ENCODE assay signal across 1 cellular context in genomic region chr15:101091080-101092017, GRCh38.
TF ChIP-seq lines count a peak whose summit lies in the region.

No MANE protein-coding gene starts in this region.

TF ChIP-seq in HepG2, 621 proteins besides CTCF, POLR2A, EP300 and RAD21 (continued from another document):
- no peak for TF ChIP-seq ZBTB49 (CRISPR knock-in tag; IDR thresholded peaks at IDR 0.05; ENCODE audit: borderline replicate concordance)
- TF ChIP-seq YEATS2 (CRISPR knock-in tag; IDR thresholded peaks at IDR 0.05; ENCODE audit: borderline replicate concordance): 0 out of 2 replicates have a peak, but pooled peaks have one; percentile 37
- no peak for TF ChIP-seq ZNF414 (CRISPR knock-in tag; IDR thresholded peaks at IDR 0.05)
- no peak for TF ChIP-seq ZNF337 (CRISPR knock-in tag; IDR thresholded peaks at IDR 0.05; ENCODE audit: borderline replicate concordance, low read depth)
- TF ChIP-seq DZIP1 (CRISPR knock-in tag; IDR thresholded peaks at IDR 0.05): no peak
- TF ChIP-seq ZNF138 (CRISPR knock-in tag; IDR thresholded peaks at IDR 0.05; ENCODE audit: low read depth): no peak
- no peak for TF ChIP-seq PAF1 (CRISPR knock-in tag; IDR thresholded peaks at IDR 0.05)
- peak; percentile 81 for TF ChIP-seq ZNF609 (CRISPR knock-in tag; IDR thresholded peaks at IDR 0.05; ENCODE audit: borderline replicate concordance)
- TF ChIP-seq DRAP1 (CRISPR knock-in tag; IDR thresholded peaks at IDR 0.05): peak; percentile 46; the same call in 1 of the 2 replicates
- TF ChIP-seq MED13 (CRISPR knock-in tag; IDR thresholded peaks at IDR 0.05): 0 out of 2 replicates have a peak, but pooled peaks have one; percentile 19
- peak; percentile 90 for TF ChIP-seq HNF4A (CRISPR knock-in tag; IDR thresholded peaks at IDR 0.05)
- TF ChIP-seq ZNF547 (CRISPR knock-in tag; IDR thresholded peaks at IDR 0.05): peak; percentile 31; the same call in 1 of the 2 replicates
- peak; percentile 73 for TF ChIP-seq ZNF12 (CRISPR knock-in tag; IDR thresholded peaks at IDR 0.05)
- peak in 1 of 2 experiments; percentile 25; a peak in 1 of 4 replicates for TF ChIP-seq REST (IDR thresholded peaks at IDR 0.05; ENCODE audit: borderline replicate concordance in 1 of 2, low read depth in 1 of 2, low read length in 2 of 2)
- peak; percentile 54; the same call in 1 of the 2 replicates for TF ChIP-seq LCORL (IDR thresholded peaks at IDR 0.05)
- TF ChIP-seq LCORL (CRISPR knock-in tag; IDR thresholded peaks at IDR 0.05): peak; percentile 88
- TF ChIP-seq TCF12 (IDR thresholded peaks at IDR 0.05): no peak
- peak; percentile 40; the same call in 1 of the 2 replicates for TF ChIP-seq TCF12 (CRISPR knock-in tag; IDR thresholded peaks at IDR 0.05)
- no peak for TF ChIP-seq ARHGAP35 (CRISPR knock-in tag; IDR thresholded peaks at IDR 0.05; ENCODE audit: borderline replicate concordance)
- peak; percentile 90 for TF ChIP-seq ETV6 (CRISPR knock-in tag; conservative IDR thresholded peaks at IDR 0.05)
- TF ChIP-seq PAXIP1 (CRISPR knock-in tag; conservative IDR thresholded peaks at IDR 0.05): peak; percentile 93
TF ChIP-seq in HepG2: peak in this region for 217.
